In genomic region chr19:55492362-55492944, GRCh38 we compare ENCODE assay signal across 22 cellular contexts. TPM values are rescaled to one million over a fixed set of nuclear protein-coding genes. Genes with fewer than 3 reads are reported as not detected.
DNase-seq lines count a peak whose midpoint lies in the region; ATAC-seq and TF ChIP-seq lines count a peak whose summit lies in the region.
"Had no signal": no experiment of that assay in that cellular context is flagged by ENCODE, and none has a peak within 500 bp of the region (broad histone marks: within the 10 kb centered on the region; RNA-seq: fewer than 3 reads in every experiment).

No MANE protein-coding gene starts in this region.

- no peaks in the 10 kb centered on the region for H3K36me3 Mint-ChIP-seq in CD8-positive, alpha-beta T cell

- no peak overlapping the region for H3K9ac ChIP-seq in parathyroid adenoma

- intact Hi-C loops in CD8-positive, alpha-beta T cell (cut with DNase I, micrococcal nuclease) = no loop called here

- ATAC-seq in CD8-positive, alpha-beta T cell = no peak
- ATAC-seq: foreskin keratinocyte, GM12878, HepG2 had no signal

- H2AFZ ChIP-seq in parathyroid adenoma = peak overlapping the region; percentile 68

- H3K27me3 Mint-ChIP-seq in CD8-positive, alpha-beta T cell (ENCODE audit: low read depth) = peaks cover 7% of the 10 kb centered on the region
- H3K27me3 Mint-ChIP-seq: CD4-positive, CD25-positive, alpha-beta regulatory T cell had no signal

- H3K9me3 ChIP-seq in parathyroid adenoma (ENCODE audit: control insufficient read depth, low read length) = no peaks in the 10 kb centered on the region
- no peaks in the 10 kb centered on the region for H3K9me3 ChIP-seq in CD8-positive, alpha-beta T cell (ENCODE audit: low read length)
- H3K9me3 ChIP-seq: pancreas had no signal

- DNase-seq in NCI-H2171 treated with DMSO at 0.1 percent for 48 hours (lab: John Stamatoyannopoulos, UW) (peak; percentile 60), NCI-H2171 (lab: John Stamatoyannopoulos, UW) (no peak), NCI-H128 (lab: John Stamatoyannopoulos, UW; ENCODE audit: unreplicated experiment) (peak; percentile 8), RWPE1 (ENCODE audit: low spot score) (no peak), midbrain (lab: John Stamatoyannopoulos, UW) (no peak), putamen (ENCODE audit: low spot score) (no peak)
- no peak for DNase-seq in CD8-positive, alpha-beta T cell
- DNase-seq: ACHN; activated naive CD4-positive, alpha-beta T cell treated with Interleukin-2 at 50 U/mL for 16 hours; activated T-cell treated with anti-CD3 and anti-CD28 coated beads for 4 hours; CD4-positive, CD25-positive, alpha-beta regulatory T cell; foreskin keratinocyte; MV-4-11; NCI-H82; stimulated activated CD4-positive, alpha-beta T cell treated with anti-CD3 and anti-CD28 coated beads, Interleukin-4, amount 100 ng/mL, for 24 hours had no signal

- H3K4me3 ChIP-seq in parathyroid adenoma (ENCODE audit: low read depth, low read length) = peak overlapping the region; percentile 41
- no peak overlapping the region for H3K4me3 ChIP-seq in CD8-positive, alpha-beta T cell (ENCODE audit: low read depth, low read length)
- H3K4me3 ChIP-seq: GM12878, pancreas, skin epidermis had no signal

- H3K36me3 ChIP-seq in parathyroid adenoma (ENCODE audit: control insufficient read depth, insufficient read depth, low read length) = no peaks in the 10 kb centered on the region
- H3K36me3 ChIP-seq in CD8-positive, alpha-beta T cell (ENCODE audit: insufficient read depth, low read length) = no peaks in the 10 kb centered on the region
- H3K36me3 ChIP-seq: pancreas had no signal

- no peaks in the 10 kb centered on the region for H3K79me2 ChIP-seq in parathyroid adenoma

- H3K27me3 ChIP-seq in parathyroid adenoma (ENCODE audit: control insufficient read depth, insufficient read depth, low read length) = no peaks in the 10 kb centered on the region
- no peaks in the 10 kb centered on the region for H3K27me3 ChIP-seq in CD8-positive, alpha-beta T cell (ENCODE audit: insufficient read depth, low read length)

- H3K4me1 ChIP-seq in parathyroid adenoma = peaks cover 5% of the 10 kb centered on the region
- H3K4me1 ChIP-seq in CD8-positive, alpha-beta T cell (ENCODE audit: insufficient read depth, low read length) = no peaks in the 10 kb centered on the region
- H3K4me1 ChIP-seq: pancreas had no signal

- CTCF ChIA-PET in RWPE1 (lab: Yijun Ruan, JAX) = interaction anchor here (0.6 to 1.7 kb wide), 2 partner anchors 11 to 13 kb away, joined by 3 to 11 read pairs; no protein-coding TSS in a partner anchor
- CTCF ChIA-PET in CD8-positive, alpha-beta T cell (lab: Charles Lee) = interaction anchor here (1.2 to 1.5 kb wide), 2 partner anchors 11 to 25 kb away, joined by 5 to 8 read pairs; no protein-coding TSS in a partner anchor

- peak overlapping the region; percentile 71 for H3K4me2 ChIP-seq in parathyroid adenoma (ENCODE audit: low read length)

- H3K9me3 Mint-ChIP-seq in CD8-positive, alpha-beta T cell = no peaks in the 10 kb centered on the region
- H3K9me3 Mint-ChIP-seq: CD4-positive, CD25-positive, alpha-beta regulatory T cell had no signal

- peak overlapping the region; percentile 99 for H3K27ac ChIP-seq in RWPE1
- no peak overlapping the region for H3K27ac ChIP-seq in parathyroid adenoma
- no peak overlapping the region for H3K27ac ChIP-seq in CD8-positive, alpha-beta T cell (ENCODE audit: low read depth, low read length)
- H3K27ac ChIP-seq: foreskin keratinocyte, pancreas had no signal

- H3K4me3 Mint-ChIP-seq in CD8-positive, alpha-beta T cell = no peak overlapping the region

- peaks cover 2% of the 10 kb centered on the region for H3K4me1 Mint-ChIP-seq in CD8-positive, alpha-beta T cell (ENCODE audit: low read depth)

- H3K27ac Mint-ChIP-seq in CD8-positive, alpha-beta T cell = no peak overlapping the region

- POLR2A ChIA-PET in RWPE1 (lab: Yijun Ruan, JAX; ENCODE audit: low non-redundant PET) = no interaction called here
- POLR2A ChIA-PET in CD8-positive, alpha-beta T cell (lab: Charles Lee) = no interaction called here

- TF ChIP-seq CTCF in RWPE1 (conservative IDR thresholded peaks at IDR 0.05; ENCODE audit: low read depth) (no peak), parathyroid adenoma (IDR thresholded peaks at IDR 0.05) (no peak)
- TF ChIP-seq CTCF in CD8-positive, alpha-beta T cell (IDR thresholded peaks at IDR 0.05) = no peak

RNA-seq across cellular contexts. Expression of gene SSC5D, which starts 4.2 kb away (rescaled TPM):
- total RNA-seq in CD8-positive, alpha-beta T cell = 1 to 10 TPM in 1 of 2 experiments, under 1 TPM in 1; 0.36 to 1.2 TPM
- total RNA-seq: foreskin keratinocyte, HepG2 had no signal

RNA-seq across cellular contexts. Expression of gene NAT14, which starts 7.5 kb away (rescaled TPM):
- total RNA-seq in CD8-positive, alpha-beta T cell = 1 to 10 TPM; 9.9 to 10.0 TPM

RNA-seq across cellular contexts. Expression of gene ZNF628, which starts 16.0 kb away (rescaled TPM):
- 10 to 100 TPM; 27.0 to 27.8 TPM for total RNA-seq in CD8-positive, alpha-beta T cell

RNA-seq across cellular contexts. Expression of gene C19orf85, which starts 27.9 kb away (rescaled TPM):
- not detected for total RNA-seq in CD8-positive, alpha-beta T cell
- total RNA-seq: astrocyte; CD4-positive, CD25-positive, alpha-beta regulatory T cell; foreskin keratinocyte; G401; GM12878; HepG2; pancreas had no signal

RNA-seq across cellular contexts. Expression of gene ISOC2, which starts 31.0 kb away (rescaled TPM):
- 1 to 10 TPM; 1.5 to 2.1 TPM for total RNA-seq in CD8-positive, alpha-beta T cell

Comparison
In these comparisons a context has a peak if more than half of its experiments do, and no peak if none do; other contexts are left out.
1. DNase-seq: peak in NCI-H2171 treated with DMSO at 0.1 percent for 48 hours (single experiment) and NCI-H128 (single experiment); none in NCI-H2171 (single experiment), RWPE1 (single experiment), midbrain (single experiment), putamen (single experiment) and CD8-positive, alpha-beta T cell (0 of 7).